In genomic region chr15:40103864-40104271, GRCh38 we compare ENCODE assay signal across 8 cellular contexts. TPM values are rescaled to one million over a fixed set of nuclear protein-coding genes. Genes with fewer than 3 reads are reported as not detected.
DNase-seq lines count a peak whose midpoint lies in the region; ATAC-seq and TF ChIP-seq lines count a peak whose summit lies in the region.

No MANE protein-coding gene starts in this region.

- no peak overlapping the region for H3K4me3 Mint-ChIP-seq in natural killer cell treated with Interleukin-12 subunit alpha and Interleukin-12 subunit beta and Interleukin-15 and Interleukin-18, amount 100 ng/mL, for 72 hours
- no peak overlapping the region for H3K4me3 Mint-ChIP-seq in activated T-helper 2 cell treated with anti-CD3 and anti-CD28 coated beads, Interferon-gamma antibody, Interleukin-2, Interleukin-4, amounts not matched to agents 10 μg/mL and 5 μg/mL and 100 μg/mL, durations not matched to agents 14 hours and 24 hours and 36 hours (ENCODE audit: low read depth)

- DNase-seq in left ventricle myocardium inferior (no peak), left cardiac atrium (no peak), brain microvascular endothelial cell (no peak), HAP-1 (ENCODE audit: low spot score in 2 of 2) (no peak)
- no peak for DNase-seq in stimulated activated CD4-positive, alpha-beta T cell treated with anti-CD3 and anti-CD28 coated beads, Interleukin-2, amount 100 ng/mL, for 24 hours
- DNase-seq in natural killer cell treated with Interleukin-12 subunit alpha and Interleukin-12 subunit beta and Interleukin-15 and Interleukin-18, amount 100 ng/mL, for 72 hours (ENCODE audit: low spot score) = no peak
- no peak for DNase-seq in activated T-helper 2 cell treated with anti-CD3 and anti-CD28 coated beads, Interferon-gamma antibody, Interleukin-2, Interleukin-4, amounts not matched to agents 10 μg/mL and 5 μg/mL and 100 μg/mL, durations not matched to agents 14 hours and 24 hours and 36 hours (ENCODE audit: low spot score)

- H3K27me3 ChIP-seq in left ventricle myocardium inferior (ENCODE audit: low read depth) (no peaks in the 10 kb centered on the region), brain microvascular endothelial cell (replicated peaks) (no peaks in the 10 kb centered on the region), mucosa of stomach (ENCODE audit: control insufficient read depth, insufficient read depth, low read length) (no peaks in the 10 kb centered on the region), HAP-1 (ENCODE audit: low read depth) (no peaks in the 10 kb centered on the region)

- no peaks in the 10 kb centered on the region for H3K36me3 Mint-ChIP-seq in natural killer cell treated with Interleukin-12 subunit alpha and Interleukin-12 subunit beta and Interleukin-15 and Interleukin-18, amount 100 ng/mL, for 72 hours
- peaks cover 18% of the 10 kb centered on the region for H3K36me3 Mint-ChIP-seq in activated T-helper 2 cell treated with anti-CD3 and anti-CD28 coated beads, Interferon-gamma antibody, Interleukin-2, Interleukin-4, amounts not matched to agents 10 μg/mL and 5 μg/mL and 100 μg/mL, durations not matched to agents 14 hours and 24 hours and 36 hours (ENCODE audit: low read depth)

- peaks cover 42 to 54% of the 10 kb centered on the region in 2 donors for H3K4me1 Mint-ChIP-seq in natural killer cell treated with Interleukin-12 subunit alpha and Interleukin-12 subunit beta and Interleukin-15 and Interleukin-18, amount 100 ng/mL, for 72 hours (ENCODE audit: low read depth in 2 of 2)
- H3K4me1 Mint-ChIP-seq in activated T-helper 2 cell treated with anti-CD3 and anti-CD28 coated beads, Interferon-gamma antibody, Interleukin-2, Interleukin-4, amounts not matched to agents 10 μg/mL and 5 μg/mL and 100 μg/mL, durations not matched to agents 14 hours and 24 hours and 36 hours (ENCODE audit: low read depth) = peaks cover 75% of the 10 kb centered on the region

- peak overlapping the region; percentile 52 for H3K9ac ChIP-seq in mucosa of stomach (ENCODE audit: low read length)

- peaks cover 95% of the 10 kb centered on the region for H3K4me1 ChIP-seq in left ventricle myocardium inferior
- H3K4me1 ChIP-seq in mucosa of stomach (ENCODE audit: control insufficient read depth, insufficient read depth, low read length) = peaks cover 94% of the 10 kb centered on the region
- H3K4me1 ChIP-seq in HAP-1 = peaks cover 44% of the 10 kb centered on the region

- no peak for TF ChIP-seq CTCF in left ventricle myocardium inferior (IDR thresholded peaks at IDR 0.05; ENCODE audit: borderline replicate concordance)
- no peak for TF ChIP-seq CTCF in brain microvascular endothelial cell (IDR thresholded peaks at IDR 0.05; ENCODE audit: low read depth, low read length, missing control alignments)

- no peak overlapping the region for H3K27ac Mint-ChIP-seq in natural killer cell treated with Interleukin-12 subunit alpha and Interleukin-12 subunit beta and Interleukin-15 and Interleukin-18, amount 100 ng/mL, for 72 hours
- H3K27ac Mint-ChIP-seq in activated T-helper 2 cell treated with anti-CD3 and anti-CD28 coated beads, Interferon-gamma antibody, Interleukin-2, Interleukin-4, amounts not matched to agents 10 μg/mL and 5 μg/mL and 100 μg/mL, durations not matched to agents 14 hours and 24 hours and 36 hours = no peak overlapping the region

- H3K27me3 Mint-ChIP-seq in natural killer cell treated with Interleukin-12 subunit alpha and Interleukin-12 subunit beta and Interleukin-15 and Interleukin-18, amount 100 ng/mL, for 72 hours = peaks cover 0 to 6% of the 10 kb centered on the region in 2 donors
- no peaks in the 10 kb centered on the region for H3K27me3 Mint-ChIP-seq in activated T-helper 2 cell treated with anti-CD3 and anti-CD28 coated beads, Interferon-gamma antibody, Interleukin-2, Interleukin-4, amounts not matched to agents 10 μg/mL and 5 μg/mL and 100 μg/mL, durations not matched to agents 14 hours and 24 hours and 36 hours (ENCODE audit: low read depth)

- no peaks in the 10 kb centered on the region for H3K9me3 Mint-ChIP-seq in natural killer cell treated with Interleukin-12 subunit alpha and Interleukin-12 subunit beta and Interleukin-15 and Interleukin-18, amount 100 ng/mL, for 72 hours
- no peaks in the 10 kb centered on the region for H3K9me3 Mint-ChIP-seq in activated T-helper 2 cell treated with anti-CD3 and anti-CD28 coated beads, Interferon-gamma antibody, Interleukin-2, Interleukin-4, amounts not matched to agents 10 μg/mL and 5 μg/mL and 100 μg/mL, durations not matched to agents 14 hours and 24 hours and 36 hours

- peak overlapping the region; percentile 91 for H3K27ac ChIP-seq in left ventricle myocardium inferior (replicated peaks)
- peak overlapping the region; percentile 11 for H3K27ac ChIP-seq in brain microvascular endothelial cell

- in situ Hi-C loops in brain microvascular endothelial cell (cut with HindIII; ENCODE audit: low pct_ligation_motif_present, low sequenced_read_pairs) = loop anchor here (10.0 kb wide), 1 partner anchor 59 kb away; no protein-coding TSS in a partner anchor
- in situ Hi-C loops in HAP-1 (cut with MboI; ENCODE audit: low sequenced_read_pairs) = no loop called here

- H3K4me3 ChIP-seq in left ventricle myocardium inferior = peak overlapping the region; percentile 27
- H3K4me3 ChIP-seq in brain microvascular endothelial cell (ENCODE audit: low read depth, low read length) = no peak overlapping the region
- no peak overlapping the region for H3K4me3 ChIP-seq in mucosa of stomach (ENCODE audit: low read length)
- no peak overlapping the region for H3K4me3 ChIP-seq in HAP-1

- intact Hi-C loops in left ventricle myocardium inferior (cut with micrococcal nuclease) (loop anchor here (10.0 kb wide), 1 partner anchor 59 kb away; no protein-coding TSS in a partner anchor), left cardiac atrium (cut with DNase I) (loop anchor here in 1 of 2 donors (5.0 to 10.0 kb wide), 2 partner anchors 37 to 61 kb away; partner anchors contain the start of gene BUB1B)
- intact Hi-C loops in activated T-helper 2 cell treated with anti-CD3 and anti-CD28 coated beads, Interferon-gamma antibody, Interleukin-2, Interleukin-4, amounts not matched to agents 10 μg/mL and 5 μg/mL and 100 μg/mL, durations not matched to agents 14 hours and 24 hours and 36 hours (cut with micrococcal nuclease) = loop anchor here (10.0 kb wide), 1 partner anchor 171 kb away; no protein-coding TSS in a partner anchor

- no peak for ATAC-seq in left cardiac atrium
- no peak for ATAC-seq in natural killer cell treated with Interleukin-12 subunit alpha and Interleukin-12 subunit beta and Interleukin-15 and Interleukin-18, amount 100 ng/mL, for 72 hours

- no peaks in the 10 kb centered on the region for H3K9me3 ChIP-seq in left ventricle myocardium inferior (replicated peaks)
- H3K9me3 ChIP-seq in mucosa of stomach (ENCODE audit: control insufficient read depth, low read length) = no peaks in the 10 kb centered on the region
- no peaks in the 10 kb centered on the region for H3K9me3 ChIP-seq in HAP-1

- H3K36me3 ChIP-seq in left ventricle myocardium inferior (no peaks in the 10 kb centered on the region), brain microvascular endothelial cell (replicated peaks) (no peaks in the 10 kb centered on the region), mucosa of stomach (ENCODE audit: control insufficient read depth, insufficient read depth, low read length) (peaks cover 4% of the 10 kb centered on the region), HAP-1 (replicated peaks) (no peaks in the 10 kb centered on the region; the same call in 1 of the 2 replicates)

RNA-seq across cellular contexts. Expression of gene BMF, which starts 4.8 kb away (rescaled TPM):
- total RNA-seq in left ventricle myocardium inferior (3.1 TPM), left cardiac atrium (1 to 10 TPM; 1.9 to 5.0 TPM)
- total RNA-seq in natural killer cell treated with Interleukin-12 subunit alpha and Interleukin-12 subunit beta and Interleukin-15 and Interleukin-18, amount 100 ng/mL, for 72 hours = 1 to 10 TPM; 1.8 to 4.6 TPM
- 16.1 and 17.9 TPM in 2 replicates for total RNA-seq in activated T-helper 2 cell treated with anti-CD3 and anti-CD28 coated beads, Interferon-gamma antibody, Interleukin-2, Interleukin-4, amounts not matched to agents 10 μg/mL and 5 μg/mL and 100 μg/mL, durations not matched to agents 14 hours and 24 hours and 36 hours

RNA-seq across cellular contexts. Expression of gene BUB1B, which starts 57.0 kb away (rescaled TPM):
- total RNA-seq in left ventricle myocardium inferior = 0.85 TPM
- 1 to 10 TPM in 1 of 2 donors, under 1 TPM in 1; 0.71 to 1.3 TPM for total RNA-seq in left cardiac atrium
- total RNA-seq in natural killer cell treated with Interleukin-12 subunit alpha and Interleukin-12 subunit beta and Interleukin-15 and Interleukin-18, amount 100 ng/mL, for 72 hours = 10 to 100 TPM; 19.4 to 70.8 TPM
- total RNA-seq in activated T-helper 2 cell treated with anti-CD3 and anti-CD28 coated beads, Interferon-gamma antibody, Interleukin-2, Interleukin-4, amounts not matched to agents 10 μg/mL and 5 μg/mL and 100 μg/mL, durations not matched to agents 14 hours and 24 hours and 36 hours = 70.7 and 73.1 TPM in 2 replicates

Comparison
In these comparisons a context has a peak if more than half of its experiments do, and no peak if none do; other contexts are left out.
1. RNA of gene BUB1B, which starts 57.0 kb away (total RNA-seq): 70.7 to 73.1 TPM in activated T-helper 2 cell treated with anti-CD3 and anti-CD28 coated beads, Interferon-gamma antibody, Interleukin-2, Interleukin-4, amounts not matched to agents 10 μg/mL and 5 μg/mL and 100 μg/mL, durations not matched to agents 14 hours and 24 hours and 36 hours and 19.4 to 70.8 TPM in natural killer cell treated with Interleukin-12 subunit alpha and Interleukin-12 subunit beta and Interleukin-15 and Interleukin-18, amount 100 ng/mL, for 72 hours; 0.71 to 1.3 TPM in left cardiac atrium and 0.85 TPM in left ventricle myocardium inferior (single experiment); every median in the first group is over 4 times any median in the second.